ENCODE assay signal across 1 cellular context in the genomic region with DNA sequence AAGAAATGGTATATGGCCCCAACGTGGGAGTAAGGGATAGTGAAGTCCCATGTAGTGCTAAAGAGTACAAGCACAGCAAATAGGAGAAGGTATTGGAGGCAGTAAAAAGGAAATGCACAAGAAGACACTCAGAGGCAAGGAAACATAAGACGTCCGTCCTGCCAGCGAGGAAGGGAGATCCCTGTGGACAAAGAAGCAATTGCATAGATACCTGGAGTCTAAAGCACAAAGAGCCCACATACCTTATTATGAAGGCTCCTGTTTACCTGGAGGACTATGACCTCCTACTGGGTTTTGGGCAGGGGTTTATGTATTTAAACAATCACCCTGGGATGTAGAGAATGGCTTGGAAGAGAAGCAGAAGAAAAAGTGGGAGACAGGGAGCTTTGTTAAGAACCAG.
TF ChIP-seq lines count a peak whose summit lies in the region.

No MANE protein-coding gene starts in this region.

TF ChIP-seq in GM23338, 12 proteins besides CTCF, POLR2A, EP300 and RAD21 (continued from another document):
- no peak for TF ChIP-seq POLR2AphosphoS5 (IDR thresholded peaks at IDR 0.05; ENCODE audit: low read depth)
